In genomic region chr4:62571494-62571893, GRCh38 we compare ENCODE assay signal across 30 cellular contexts.
"Had no signal": no experiment of that assay in that cellular context is flagged by ENCODE, and none has a peak within 500 bp of the region (broad histone marks: within the 10 kb centered on the region; RNA-seq: fewer than 3 reads in every experiment).

No MANE protein-coding gene starts in this region.

- H3K27ac ChIP-seq: brain microvascular endothelial cell, coronary artery, dorsolateral prefrontal cortex had no signal

- H3K27ac Mint-ChIP-seq: activated CD4-positive, alpha-beta memory T cell treated with anti-CD3 and anti-CD28 coated beads for 36 hours; activated CD4-positive, alpha-beta T cell treated with anti-CD3 and anti-CD28 coated beads for 36 hours; activated CD4-positive, alpha-beta T cell treated with anti-CD3 and anti-CD28 coated beads, Interleukin-2, amount 10 ng/mL, durations not matched to agents 24 days and 14 days; activated CD8-positive, alpha-beta memory T cell treated with anti-CD3 and anti-CD28 coated beads, Interleukin-2, amount 10 ng/mL, durations not matched to agents 7 days and 5 days; activated CD8-positive, alpha-beta T cell treated with anti-CD3 and anti-CD28 coated beads, Interleukin-2, amount 10 ng/mL, durations not matched to agents 7 days and 5 days; activated naive CD4-positive, alpha-beta T cell treated with anti-CD3 and anti-CD28 coated beads, Interleukin-2, amount 10 ng/mL, durations not matched to agents 7 days and 5 days; activated naive CD8-positive, alpha-beta T cell; activated T-helper 1 cell treated with anti-CD3 and anti-CD28 coated beads, Interleukin-12 subunit alpha, Interleukin-12 subunit beta, Interleukin-2, Interleukin-4 antibody, amounts not matched to agents 30 ng/mL and 10 ng/mL and 1 ng/mL, durations not matched to agents 14 hours and 24 hours and 36 hours; activated T-helper 2 cell treated with anti-CD3 and anti-CD28 coated beads, Interferon-gamma antibody, Interleukin-2, Interleukin-4, amounts not matched to agents 10 μg/mL and 5 μg/mL and 100 μg/mL, durations not matched to agents 14 hours and 24 hours and 36 hours; dendritic cell treated with granulocyte-macrophage colony-stimulating factor and Interleukin-4, amounts not matched to agents 40 ng/mL and 50 ng/mL, for 4 days; endodermal cell had no signal

- H3K9me3 Mint-ChIP-seq: endodermal cell had no signal

- H3K4me1 Mint-ChIP-seq: activated CD4-positive, alpha-beta T cell treated with anti-CD3 and anti-CD28 coated beads for 36 hours; activated CD4-positive, alpha-beta T cell treated with anti-CD3 and anti-CD28 coated beads, Interleukin-2, amount 10 ng/mL, durations not matched to agents 24 days and 14 days; activated CD8-positive, alpha-beta memory T cell treated with anti-CD3 and anti-CD28 coated beads, Interleukin-2, amount 10 ng/mL, durations not matched to agents 7 days and 5 days; activated naive CD4-positive, alpha-beta T cell treated with anti-CD3 and anti-CD28 coated beads, Interleukin-2, amount 10 ng/mL, durations not matched to agents 7 days and 5 days; central memory CD8-positive, alpha-beta T cell had no signal

- ATAC-seq: activated CD4-positive, alpha-beta T cell treated with anti-CD3 and anti-CD28 coated beads for 36 hours; activated CD8-positive, alpha-beta memory T cell treated with anti-CD3 and anti-CD28 coated beads, Interleukin-2, amount 10 ng/mL, durations not matched to agents 7 days and 5 days; activated CD8-positive, alpha-beta T cell treated with anti-CD3 and anti-CD28 coated beads, Interleukin-2, amount 10 ng/mL, durations not matched to agents 7 days and 5 days; esophagus mucosa had no signal

- H3K27me3 ChIP-seq: brain microvascular endothelial cell, dorsolateral prefrontal cortex had no signal

- FAIRE-seq: astrocyte, bronchial epithelial cell, frontal cortex had no signal

- H3K27me3 Mint-ChIP-seq: activated CD4-positive, alpha-beta memory T cell treated with anti-CD3 and anti-CD28 coated beads for 36 hours; activated CD4-positive, alpha-beta T cell treated with anti-CD3 and anti-CD28 coated beads for 36 hours; activated CD4-positive, alpha-beta T cell treated with anti-CD3 and anti-CD28 coated beads, Interleukin-2, amount 10 ng/mL, durations not matched to agents 24 days and 14 days; activated CD8-positive, alpha-beta memory T cell treated with anti-CD3 and anti-CD28 coated beads, Interleukin-2, amount 10 ng/mL, durations not matched to agents 7 days and 5 days; activated naive CD4-positive, alpha-beta T cell treated with anti-CD3 and anti-CD28 coated beads, Interleukin-2, amount 10 ng/mL, durations not matched to agents 7 days and 5 days; activated naive CD8-positive, alpha-beta T cell; central memory CD8-positive, alpha-beta T cell; dendritic cell treated with granulocyte-macrophage colony-stimulating factor and Interleukin-4, amounts not matched to agents 40 ng/mL and 50 ng/mL, for 4 days had no signal

- H3K4me3 ChIP-seq: coronary artery, dorsolateral prefrontal cortex had no signal

- H3K36me3 ChIP-seq: brain microvascular endothelial cell had no signal

- H3K36me3 Mint-ChIP-seq: activated CD4-positive, alpha-beta memory T cell treated with anti-CD3 and anti-CD28 coated beads for 36 hours; activated CD8-positive, alpha-beta memory T cell treated with anti-CD3 and anti-CD28 coated beads, Interleukin-2, amount 10 ng/mL, durations not matched to agents 7 days and 5 days; activated naive CD4-positive, alpha-beta T cell treated with anti-CD3 and anti-CD28 coated beads, Interleukin-2, amount 10 ng/mL, durations not matched to agents 7 days and 5 days; activated naive CD8-positive, alpha-beta T cell had no signal

- DNase-seq: activated CD4-positive, alpha-beta memory T cell treated with anti-CD3 and anti-CD28 coated beads for 36 hours; activated CD4-positive, alpha-beta T cell treated with anti-CD3 and anti-CD28 coated beads for 36 hours; activated CD4-positive, alpha-beta T cell treated with anti-CD3 and anti-CD28 coated beads, Interleukin-2, amount 10 ng/mL, durations not matched to agents 24 days and 14 days; activated CD4-positive, CD25-positive, alpha-beta regulatory T cell; activated CD4-positive, CD25-positive, alpha-beta regulatory T cell treated with anti-CD3 and anti-CD28 coated beads, Interleukin-2, amount 50 U/mL, for 72 hours; activated CD8-positive, alpha-beta memory T cell treated with anti-CD3 and anti-CD28 coated beads, Interleukin-2, amount 10 ng/mL, durations not matched to agents 7 days and 5 days; activated CD8-positive, alpha-beta memory T cell treated with anti-CD3 and anti-CD28 coated beads, Interleukin-2, amount 50 U/mL, for 4 hours; activated CD8-positive, alpha-beta T cell treated with anti-CD3 and anti-CD28 coated beads, Interleukin-2, amount 10 ng/mL, durations not matched to agents 7 days and 5 days; activated effector memory CD4-positive, alpha-beta T cell treated with anti-CD3 and anti-CD28 coated beads, Interleukin-2, amount 50 U/mL, for 16 hours; activated naive CD4-positive, alpha-beta T cell treated with anti-CD3 and anti-CD28 coated beads, Interleukin-2, amount 10 ng/mL, durations not matched to agents 7 days and 5 days; activated T-cell treated with anti-CD3 and anti-CD28 coated beads, Interleukin-2, amount 50 U/mL, for 1 hour; activated T-cell treated with anti-CD3 and anti-CD28 coated beads, Interleukin-2, amount 50 U/mL, for 48 hours; amniotic stem cell; anterior cingulate cortex; brain microvascular endothelial cell; dorsolateral prefrontal cortex; effector memory CD4-positive, alpha-beta T cell; endodermal cell; foreskin fibroblast; T-helper 2 cell had no signal

- H3K4me3 Mint-ChIP-seq: activated CD4-positive, alpha-beta memory T cell treated with anti-CD3 and anti-CD28 coated beads for 36 hours; activated CD4-positive, alpha-beta T cell treated with anti-CD3 and anti-CD28 coated beads for 36 hours; activated CD4-positive, alpha-beta T cell treated with anti-CD3 and anti-CD28 coated beads, Interleukin-2, amount 10 ng/mL, durations not matched to agents 24 days and 14 days; activated CD8-positive, alpha-beta memory T cell treated with anti-CD3 and anti-CD28 coated beads, Interleukin-2, amount 10 ng/mL, durations not matched to agents 7 days and 5 days; activated CD8-positive, alpha-beta T cell treated with anti-CD3 and anti-CD28 coated beads, Interleukin-2, amount 10 ng/mL, durations not matched to agents 7 days and 5 days; activated naive CD4-positive, alpha-beta T cell treated with anti-CD3 and anti-CD28 coated beads, Interleukin-2, amount 10 ng/mL, durations not matched to agents 7 days and 5 days; activated naive CD8-positive, alpha-beta T cell; activated T-helper 1 cell treated with anti-CD3 and anti-CD28 coated beads, Interleukin-12 subunit alpha, Interleukin-12 subunit beta, Interleukin-2, Interleukin-4 antibody, amounts not matched to agents 30 ng/mL and 10 ng/mL and 1 ng/mL, durations not matched to agents 14 hours and 24 hours and 36 hours; central memory CD8-positive, alpha-beta T cell; dendritic cell treated with granulocyte-macrophage colony-stimulating factor and Interleukin-4, amounts not matched to agents 40 ng/mL and 50 ng/mL, for 4 days; endodermal cell had no signal
